Comparison of ENCODE assay signal across 29 cellular contexts in the genomic region with DNA sequence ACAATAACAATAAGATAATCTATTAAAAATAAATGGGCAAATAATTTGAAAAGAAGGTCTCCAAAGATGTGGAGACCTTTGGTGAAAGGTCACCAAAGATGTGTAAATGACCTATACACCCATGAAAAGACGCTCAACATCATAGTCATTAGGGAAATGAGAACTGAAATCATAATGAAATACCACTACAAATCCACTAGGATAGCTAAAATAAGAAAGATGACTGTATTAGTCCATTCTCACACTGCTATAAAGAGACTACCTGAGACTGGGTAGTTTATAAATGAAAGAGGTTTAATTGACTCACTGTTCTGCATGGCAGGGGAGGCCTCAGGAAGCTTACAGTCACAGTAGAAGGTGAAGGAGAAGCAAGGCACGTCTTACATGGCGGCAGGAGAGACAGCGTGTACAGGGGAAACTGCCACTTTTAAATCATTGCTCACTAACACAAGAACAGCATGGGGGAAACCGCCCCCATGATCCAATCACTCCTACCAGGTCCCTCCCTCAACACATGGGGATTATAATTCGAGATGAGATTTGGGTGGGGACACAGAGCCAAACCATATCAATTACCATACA.
"Had no signal": no experiment of that assay in that cellular context is flagged by ENCODE, and none has a peak within 500 bp of the region (broad histone marks: within the 10 kb centered on the region; RNA-seq: fewer than 3 reads in every experiment).

No MANE protein-coding gene starts in this region.

- H3K4me3 Mint-ChIP-seq: naive B cell; naive thymus-derived CD8-positive, alpha-beta T cell; natural killer cell treated with Interleukin-12 subunit alpha and Interleukin-12 subunit beta and Interleukin-15 and Interleukin-18, amount 100 ng/mL, for 72 hours; nephron progenitor cell; neural progenitor cell; stimulated activated effector memory CD8-positive, alpha-beta T cell treated with anti-CD3 and anti-CD28 coated beads, Interleukin-12 subunit alpha, Interleukin-12 subunit beta, amount 100 ng/mL, for 72 hours; stimulated activated naive CD8-positive, alpha-beta T cell treated with anti-CD3 and anti-CD28 coated beads, Interleukin-15, Interleukin-2, amounts not matched to agents 100 ng/mL and 50 ng/mL, for 24 hours; type B pancreatic cell had no signal

- H2AFZ ChIP-seq: neural progenitor cell, parathyroid adenoma had no signal

- H3K9ac ChIP-seq: neural progenitor cell, parathyroid adenoma had no signal

- H3K27me3 Mint-ChIP-seq: progenitor cell of endocrine pancreas, type B pancreatic cell had no signal

- H3K36me3 ChIP-seq: neural progenitor cell, ovary, right lobe of liver, sigmoid colon, stomach, thoracic aorta, thyroid gland, tibial nerve, upper lobe of right lung, vagina had no signal

- H3K27ac Mint-ChIP-seq: naive B cell; naive thymus-derived CD8-positive, alpha-beta T cell; natural killer cell treated with Interleukin-12 subunit alpha and Interleukin-12 subunit beta and Interleukin-15 and Interleukin-18, amount 100 ng/mL, for 72 hours; nephron progenitor cell; neural progenitor cell; progenitor cell of endocrine pancreas; stimulated activated effector memory CD8-positive, alpha-beta T cell treated with anti-CD3 and anti-CD28 coated beads, Interleukin-12 subunit alpha, Interleukin-12 subunit beta, amount 100 ng/mL, for 72 hours; stimulated activated naive CD8-positive, alpha-beta T cell treated with anti-CD3 and anti-CD28 coated beads, Interleukin-15, Interleukin-2, amounts not matched to agents 100 ng/mL and 50 ng/mL, for 24 hours; type B pancreatic cell had no signal

- ATAC-seq: naive thymus-derived CD8-positive, alpha-beta T cell; natural killer cell treated with Interleukin-12 subunit alpha and Interleukin-12 subunit beta and Interleukin-15 and Interleukin-18, amount 100 ng/mL, for 72 hours; psoas muscle; right cardiac atrium; right lobe of liver; stimulated activated effector memory CD8-positive, alpha-beta T cell treated with anti-CD3 and anti-CD28 coated beads, Interleukin-12 subunit alpha, Interleukin-12 subunit beta, amount 100 ng/mL, for 72 hours; upper lobe of right lung had no signal

- FAIRE-seq: small intestine had no signal

- DNase-seq: naive B cell; naive thymus-derived CD8-positive, alpha-beta T cell; nephron progenitor cell; occipital lobe; ovary; posterior cingulate gyrus; psoas muscle; right cardiac atrium; right lobe of liver; sigmoid colon; small intestine; stimulated activated CD4-positive, alpha-beta T cell treated with anti-CD3 and anti-CD28 coated beads, Interleukin-15, amount 100 ng/mL, for 24 hours; stimulated activated CD4-positive, alpha-beta T cell treated with anti-CD3 and anti-CD28 coated beads, Interleukin-2, amount 100 ng/mL, for 24 hours; stimulated activated CD4-positive, alpha-beta T cell treated with anti-CD3 and anti-CD28 coated beads, Interleukin-2, amount 100 ng/mL, for 48 hours; stimulated activated CD4-positive, alpha-beta T cell treated with anti-CD3 and anti-CD28 coated beads, Interleukin-4, amount 100 ng/mL, for 24 hours; stimulated activated naive CD4-positive, alpha-beta T cell treated with Interleukin-2 at 50 U/mL for 16 hours; stomach; thyroid gland; upper lobe of right lung had no signal

- H3K4me1 ChIP-seq: neural progenitor cell, psoas muscle, right lobe of liver, vagina had no signal

- H3K9me3 Mint-ChIP-seq: natural killer cell treated with Interleukin-12 subunit alpha and Interleukin-12 subunit beta and Interleukin-15 and Interleukin-18, amount 100 ng/mL, for 72 hours; stimulated activated effector memory CD8-positive, alpha-beta T cell treated with anti-CD3 and anti-CD28 coated beads, Interleukin-12 subunit alpha, Interleukin-12 subunit beta, amount 100 ng/mL, for 72 hours; stimulated activated naive CD8-positive, alpha-beta T cell treated with anti-CD3 and anti-CD28 coated beads, Interleukin-15, Interleukin-2, amounts not matched to agents 100 ng/mL and 50 ng/mL, for 24 hours had no signal

- H3K79me2 ChIP-seq: parathyroid adenoma had no signal

- H3K9me3 ChIP-seq: ovary, psoas muscle, right lobe of liver, sigmoid colon, stomach, thoracic aorta, thyroid gland, tibial nerve, upper lobe of right lung, vagina had no signal

- H3K4me2 ChIP-seq: neural progenitor cell had no signal

- H3K36me3 Mint-ChIP-seq: naive B cell; naive thymus-derived CD8-positive, alpha-beta T cell; natural killer cell treated with Interleukin-12 subunit alpha and Interleukin-12 subunit beta and Interleukin-15 and Interleukin-18, amount 100 ng/mL, for 72 hours; neural progenitor cell; stimulated activated effector memory CD8-positive, alpha-beta T cell treated with anti-CD3 and anti-CD28 coated beads, Interleukin-12 subunit alpha, Interleukin-12 subunit beta, amount 100 ng/mL, for 72 hours; type B pancreatic cell had no signal

- H3K4me3 ChIP-seq: neural progenitor cell, ovary, psoas muscle, right lobe of liver, sigmoid colon, stomach, thoracic aorta, thyroid gland, tibial nerve, upper lobe of right lung, vagina had no signal

- H3K27ac ChIP-seq: neural progenitor cell, ovary, parathyroid adenoma, psoas muscle, right lobe of liver, sigmoid colon, stomach, thoracic aorta, thyroid gland, tibial nerve, upper lobe of right lung, vagina had no signal

- H3K27me3 ChIP-seq: neural progenitor cell, ovary, sigmoid colon, stomach, thyroid gland, tibial nerve, upper lobe of right lung, vagina had no signal

- H3K4me1 Mint-ChIP-seq: naive B cell; naive thymus-derived CD8-positive, alpha-beta T cell; nephron progenitor cell; stimulated activated effector memory CD8-positive, alpha-beta T cell treated with anti-CD3 and anti-CD28 coated beads, Interleukin-12 subunit alpha, Interleukin-12 subunit beta, amount 100 ng/mL, for 72 hours had no signal
